In genomic region chr11:100741866-100742625, GRCh38 we compare ENCODE assay signal across 1 cellular context.
TF ChIP-seq lines count a peak whose summit lies in the region.

No MANE protein-coding gene starts in this region.

TF ChIP-seq in GM23338, 12 proteins besides CTCF, POLR2A, EP300 and RAD21 (continued from another document):
- TF ChIP-seq REST (IDR thresholded peaks at IDR 0.05; ENCODE audit: unreplicated experiment) (no peak), POLR2AphosphoS5 (IDR thresholded peaks at IDR 0.05; ENCODE audit: low read depth) (no peak), JUNB (IDR thresholded peaks at IDR 0.05; ENCODE audit: unreplicated experiment) (no peak), STAT1 (IDR thresholded peaks at IDR 0.05; ENCODE audit: unreplicated experiment) (no peak), ZNF114 (CRISPR knock-in tag; IDR thresholded peaks at IDR 0.05) (no peak), EZH2 (IDR thresholded peaks at IDR 0.05; ENCODE audit: low read depth, unreplicated experiment) (no peak), CREB1 (CRISPR knock-in tag; IDR thresholded peaks at IDR 0.05; ENCODE audit: low read depth) (no peak), EZH2phosphoT487 (IDR thresholded peaks at IDR 0.05; ENCODE audit: unreplicated experiment) (no peak)
